10 cellular contexts compared by ENCODE assay signal in the genomic region with DNA sequence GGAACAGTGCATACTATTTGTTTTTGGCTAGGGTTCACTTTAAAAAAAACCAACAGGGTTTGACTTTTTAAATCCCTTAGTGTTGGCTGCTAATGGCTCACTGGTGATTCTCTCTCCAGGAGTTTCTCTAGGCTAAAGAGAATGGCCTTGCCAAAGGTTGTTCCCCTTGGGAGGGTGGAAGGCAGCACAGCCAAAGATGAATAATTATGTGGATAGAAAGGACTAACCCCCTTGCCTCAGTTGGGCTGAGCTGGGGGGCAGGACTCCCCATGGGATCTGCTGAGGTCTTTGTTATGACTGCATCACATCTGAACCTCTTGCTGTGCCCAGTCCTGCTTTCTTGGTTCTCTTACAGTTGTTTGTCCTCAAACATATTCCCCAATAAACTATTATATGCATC.
"Had no signal": no experiment of that assay in that cellular context is flagged by ENCODE, and none has a peak within 500 bp of the region (broad histone marks: within the 10 kb centered on the region; RNA-seq: fewer than 3 reads in every experiment).

No MANE protein-coding gene starts in this region.

- DNase-seq: activated CD4-positive, alpha-beta memory T cell treated with anti-CD3 and anti-CD28 coated beads, Interleukin-2, amount 10 ng/mL, durations not matched to agents 7 days and 5 days; activated CD4-positive, alpha-beta T cell treated with anti-CD3 and anti-CD28 coated beads for 1 hour; activated CD8-positive, alpha-beta memory T cell treated with anti-CD3 and anti-CD28 coated beads, Interleukin-2, amount 50 U/mL, for 4 hours; activated naive CD8-positive, alpha-beta T cell treated with anti-CD3 and anti-CD28 coated beads, Interleukin-2, amount 10 ng/mL, durations not matched to agents 7 days and 5 days; activated T-cell treated with anti-CD3 and anti-CD28 coated beads, Interleukin-2, amount 50 U/mL, for 72 hours; effector CD8-positive, alpha-beta T cell; glutamatergic neuron; stimulated activated CD4-positive, alpha-beta T cell treated with anti-CD3 and anti-CD28 coated beads, Interleukin-4, amount 100 ng/mL, for 24 hours; T-helper 2 cell had no signal

- ATAC-seq: activated T-cell treated with anti-CD3 and anti-CD28 coated beads, Interleukin-2, amount 50 U/mL, for 72 hours; left lobe of liver had no signal
